Comparison of ENCODE assay signal across 1 cellular context in the genomic region with DNA sequence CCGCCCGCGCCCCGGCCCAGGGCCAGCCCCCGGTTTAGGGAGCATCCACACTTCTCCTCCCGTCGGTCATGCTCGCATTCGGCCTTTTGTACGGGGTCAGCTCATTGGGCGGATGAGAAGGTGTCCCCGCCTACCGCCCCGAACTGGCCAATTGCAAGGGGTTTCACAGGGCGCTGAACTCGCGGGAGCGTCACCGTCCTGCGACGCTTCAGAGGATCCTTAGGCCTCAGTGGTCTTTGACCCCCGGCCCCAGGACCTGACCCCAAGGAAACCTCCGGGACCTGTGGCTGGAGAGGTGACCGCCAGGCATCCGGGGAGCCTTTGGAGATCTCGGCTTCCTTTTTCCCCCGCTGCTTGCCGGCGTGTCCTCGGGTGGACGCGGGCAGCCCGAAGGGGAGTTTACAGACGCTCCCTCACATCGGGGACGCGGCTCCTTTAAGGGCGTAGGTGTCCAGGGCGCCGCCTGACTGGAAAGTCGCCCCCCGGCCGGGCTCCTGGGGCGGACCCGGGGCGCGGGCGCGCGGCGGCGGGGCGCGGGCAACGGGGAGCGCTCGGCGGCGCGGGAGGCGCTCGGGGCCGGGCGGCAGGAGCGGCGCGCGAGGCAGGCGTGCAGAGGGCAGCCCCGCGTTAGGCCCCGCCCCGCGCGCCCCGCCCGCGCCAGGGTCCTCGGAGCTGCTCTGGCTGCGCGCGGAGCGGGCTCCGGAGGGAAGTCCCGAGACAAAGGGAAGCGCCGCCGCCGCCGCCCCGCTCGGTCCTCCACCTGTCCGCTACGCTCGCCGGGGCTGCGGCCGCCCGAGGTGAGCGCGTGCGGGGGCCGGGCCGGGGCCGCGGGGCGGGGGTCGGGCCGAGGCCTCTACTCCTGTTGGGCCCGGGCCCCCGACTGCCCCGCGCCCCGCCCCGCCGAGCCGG.
TF ChIP-seq lines count a peak whose summit lies in the region.

UBE2I (plus strand) TSS at position 660 of the 909 bp plus-strand sequence. CDS start 4,395 bp downstream, outside the sequence.

TF ChIP-seq in HEK293, 187 proteins besides CTCF, POLR2A, EP300 and RAD21 (continued from another document and continues in another):
- TF ChIP-seq KLF9 (tag by site-specific recombination; IDR thresholded peaks at IDR 0.05; ENCODE audit: low read depth) (peak; percentile 11; the same call in 1 of the 2 replicates), ZNF169 (tag by site-specific recombination; IDR thresholded peaks at IDR 0.05) (no peak), ZSCAN18 (tag by site-specific recombination; IDR thresholded peaks at IDR 0.05) (peak; percentile 91), ZNF184 (tag by site-specific recombination; IDR thresholded peaks at IDR 0.05) (0 out of 2 replicates have a peak, but pooled peaks have one; percentile 45), ZNF600 (tag by site-specific recombination; IDR thresholded peaks at IDR 0.05) (no peak), IKZF3 (tag by site-specific recombination; IDR thresholded peaks at IDR 0.05) (no peak), ZEB2 (tag by site-specific recombination; IDR thresholded peaks at IDR 0.05) (peak; percentile 96), ZNF501 (tag by site-specific recombination; IDR thresholded peaks at IDR 0.05) (peak; percentile 82; the same call in 1 of the 2 replicates), ZNF2 (tag by site-specific recombination; IDR thresholded peaks at IDR 0.05) (peak; percentile 96), ZNF830 (tag by site-specific recombination; IDR thresholded peaks at IDR 0.05; ENCODE audit: low read depth) (no peak), ZNF777 (tag by site-specific recombination; IDR thresholded peaks at IDR 0.05; ENCODE audit: borderline replicate concordance) (peak; percentile 100), ZNF837 (tag by site-specific recombination; IDR thresholded peaks at IDR 0.05) (no peak), ZNF843 (tag by site-specific recombination; IDR thresholded peaks at IDR 0.05) (peak; percentile 62), ZNF221 (tag by site-specific recombination; IDR thresholded peaks at IDR 0.05; ENCODE audit: borderline replicate concordance) (no peak), HOXC10 (CRISPR knock-in tag; IDR thresholded peaks at IDR 0.05) (no peak), ZNF654 (tag by site-specific recombination; IDR thresholded peaks at IDR 0.05; ENCODE audit: low read depth) (no peak; the same call in 1 of the 2 replicates), ZNF623 (tag by site-specific recombination; IDR thresholded peaks at IDR 0.05) (peak; percentile 43), ZNF521 (tag by site-specific recombination; IDR thresholded peaks at IDR 0.05) (no peak), SP2 (tag by site-specific recombination; IDR thresholded peaks at IDR 0.05) (peak; percentile 92), ZNF658 (tag by site-specific recombination; IDR thresholded peaks at IDR 0.05) (no peak), ZNF76 (tag by site-specific recombination; IDR thresholded peaks at IDR 0.05; ENCODE audit: borderline replicate concordance, low read depth) (peak; percentile 85), ZFP37 (tag by site-specific recombination; IDR thresholded peaks at IDR 0.05) (peak; percentile 62; the same call in 1 of the 2 replicates), ZNF692 (tag by site-specific recombination; IDR thresholded peaks at IDR 0.05) (peak; percentile 93), GLIS2 (tag by site-specific recombination; IDR thresholded peaks at IDR 0.05) (peak; percentile 4; the same call in 1 of the 2 replicates), ZNF341 (tag by site-specific recombination; IDR thresholded peaks at IDR 0.05; ENCODE audit: low read depth) (peak; percentile 12; the same call in 1 of the 2 replicates), TCF7L2 (IDR thresholded peaks at IDR 0.05; ENCODE audit: borderline replicate concordance, low read depth, low read length) (no peak), ZNF561 (tag by site-specific recombination; IDR thresholded peaks at IDR 0.05; ENCODE audit: borderline replicate concordance) (peak; percentile 93), ZNF391 (tag by site-specific recombination; IDR thresholded peaks at IDR 0.05; ENCODE audit: borderline replicate concordance, low read depth) (peak; percentile 96), ZFP41 (tag by site-specific recombination; IDR thresholded peaks at IDR 0.05; ENCODE audit: borderline replicate concordance) (no peak), KLF17 (tag by site-specific recombination; IDR thresholded peaks at IDR 0.05) (peak; percentile 97), PRDM1 (tag by site-specific recombination; IDR thresholded peaks at IDR 0.05) (no peak), FEZF1 (tag by site-specific recombination; IDR thresholded peaks at IDR 0.05) (peak; percentile 53), SP3 (tag by site-specific recombination; IDR thresholded peaks at IDR 0.05) (peak; percentile 94), ZBTB10 (tag by site-specific recombination; IDR thresholded peaks at IDR 0.05) (peak; percentile 60; the same call in 1 of the 2 replicates), ZNF266 (tag by site-specific recombination; IDR thresholded peaks at IDR 0.05; ENCODE audit: low read depth) (no peak), ZNF394 (tag by site-specific recombination; IDR thresholded peaks at IDR 0.05; ENCODE audit: borderline replicate concordance) (peak; percentile 72), ZBTB49 (tag by site-specific recombination; IDR thresholded peaks at IDR 0.05; ENCODE audit: low read depth) (no peak), ZNF560 (tag by site-specific recombination; IDR thresholded peaks at IDR 0.05; ENCODE audit: borderline replicate concordance) (no peak), ZBTB1 (tag by site-specific recombination; IDR thresholded peaks at IDR 0.05) (no peak), MYNN (tag by site-specific recombination; IDR thresholded peaks at IDR 0.05; ENCODE audit: borderline replicate concordance) (no peak), HOXD13 (CRISPR knock-in tag; IDR thresholded peaks at IDR 0.05; ENCODE audit: borderline replicate concordance) (no peak), PATZ1 (tag by site-specific recombination; IDR thresholded peaks at IDR 0.05) (peak; percentile 84), ZNF157 (tag by site-specific recombination; IDR thresholded peaks at IDR 0.05) (no peak), KLF8 (tag by site-specific recombination; IDR thresholded peaks at IDR 0.05) (peak; percentile 93), ZNF473 (tag by site-specific recombination; IDR thresholded peaks at IDR 0.05) (no peak), ZNF24 (tag by site-specific recombination; IDR thresholded peaks at IDR 0.05) (peak; percentile 70), ZIC2 (tag by site-specific recombination; IDR thresholded peaks at IDR 0.05) (peak; percentile 64)
- TF ChIP-seq, protein P1, sequence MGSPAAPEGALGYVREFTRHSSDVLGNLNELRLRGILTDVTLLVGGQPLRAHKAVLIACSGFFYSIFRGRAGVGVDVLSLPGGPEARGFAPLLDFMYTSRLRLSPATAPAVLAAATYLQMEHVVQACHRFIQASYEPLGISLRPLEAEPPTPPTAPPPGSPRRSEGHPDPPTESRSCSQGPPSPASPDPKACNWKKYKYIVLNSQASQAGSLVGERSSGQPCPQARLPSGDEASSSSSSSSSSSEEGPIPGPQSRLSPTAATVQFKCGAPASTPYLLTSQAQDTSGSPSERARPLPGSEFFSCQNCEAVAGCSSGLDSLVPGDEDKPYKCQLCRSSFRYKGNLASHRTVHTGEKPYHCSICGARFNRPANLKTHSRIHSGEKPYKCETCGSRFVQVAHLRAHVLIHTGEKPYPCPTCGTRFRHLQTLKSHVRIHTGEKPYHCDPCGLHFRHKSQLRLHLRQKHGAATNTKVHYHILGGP (tag by site-specific recombination; IDR thresholded peaks at IDR 0.05): no peak
- TF ChIP-seq, protein P2, sequence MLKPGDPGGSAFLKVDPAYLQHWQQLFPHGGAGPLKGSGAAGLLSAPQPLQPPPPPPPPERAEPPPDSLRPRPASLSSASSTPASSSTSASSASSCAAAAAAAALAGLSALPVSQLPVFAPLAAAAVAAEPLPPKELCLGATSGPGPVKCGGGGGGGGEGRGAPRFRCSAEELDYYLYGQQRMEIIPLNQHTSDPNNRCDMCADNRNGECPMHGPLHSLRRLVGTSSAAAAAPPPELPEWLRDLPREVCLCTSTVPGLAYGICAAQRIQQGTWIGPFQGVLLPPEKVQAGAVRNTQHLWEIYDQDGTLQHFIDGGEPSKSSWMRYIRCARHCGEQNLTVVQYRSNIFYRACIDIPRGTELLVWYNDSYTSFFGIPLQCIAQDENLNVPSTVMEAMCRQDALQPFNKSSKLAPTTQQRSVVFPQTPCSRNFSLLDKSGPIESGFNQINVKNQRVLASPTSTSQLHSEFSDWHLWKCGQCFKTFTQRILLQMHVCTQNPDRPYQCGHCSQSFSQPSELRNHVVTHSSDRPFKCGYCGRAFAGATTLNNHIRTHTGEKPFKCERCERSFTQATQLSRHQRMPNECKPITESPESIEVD (tag by site-specific recombination; IDR thresholded peaks at IDR 0.05): no peak
